ENCODE assay signal across 1 cellular context in genomic region chr11:32188785-32189184, GRCh38.
TF ChIP-seq lines count a peak whose summit lies in the region.

No MANE protein-coding gene starts in this region.

TF ChIP-seq in WTC11, 78 proteins besides CTCF, POLR2A, EP300 and RAD21 (continued from another document):
- TF ChIP-seq ARID4B (CRISPR knock-in tag; IDR thresholded peaks at IDR 0.05; ENCODE audit: borderline replicate concordance), result no peak
